ENCODE assay signal across 9 cellular contexts in the genomic region with DNA sequence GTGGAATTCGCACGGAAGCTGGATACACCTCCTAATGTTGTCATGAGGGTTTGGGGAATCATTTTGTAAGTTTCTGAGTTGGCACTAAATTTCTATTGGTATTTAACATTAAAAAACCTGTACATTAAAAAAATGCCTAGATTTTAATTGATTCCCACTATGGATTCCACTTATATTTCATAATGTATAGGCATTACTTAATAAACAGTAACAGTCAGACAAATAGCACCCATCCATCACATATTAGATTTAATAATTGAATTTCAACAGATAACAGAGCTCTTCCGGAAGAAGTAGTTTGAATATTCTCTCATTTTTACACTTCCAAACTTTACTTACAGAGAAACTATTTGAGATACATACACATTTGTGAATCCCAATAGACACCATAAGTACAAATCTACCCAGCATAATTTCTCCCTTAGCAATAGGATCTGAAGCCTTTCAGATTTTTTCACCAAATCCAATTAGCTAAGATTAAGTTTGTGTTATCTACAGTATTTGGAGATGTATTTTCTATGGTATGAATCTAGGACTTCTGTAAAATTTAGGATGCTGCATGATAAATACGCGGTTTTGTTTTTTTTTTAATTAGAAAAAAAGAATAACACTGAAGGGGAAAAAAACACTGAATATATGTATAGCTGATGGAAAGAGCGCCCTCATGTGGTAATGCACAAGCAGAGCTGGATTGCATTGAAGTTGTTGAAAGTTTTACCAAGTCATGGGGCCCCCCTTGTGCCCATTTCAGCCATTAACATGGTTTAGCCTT. TPM values are rescaled to one million over a fixed set of nuclear protein-coding genes. Genes with fewer than 3 reads are reported as not detected.
DNase-seq lines count a peak whose midpoint lies in the region; ATAC-seq, FAIRE-seq and TF ChIP-seq lines count a peak whose summit lies in the region.
"Had no signal": no experiment of that assay in that cellular context is flagged by ENCODE, and none has a peak within 500 bp of the region (broad histone marks: within the 10 kb centered on the region; RNA-seq: fewer than 3 reads in every experiment).

No MANE protein-coding gene starts in this region.

- ATAC-seq in HG02759 (IDR thresholded peaks at IDR 0.05; ENCODE audit: unreplicated experiment) (peak; percentile 88), lung (ENCODE audit: insufficient read depth, low FRiP score) (peak; percentile 47), HG02588 (IDR thresholded peaks at IDR 0.05; ENCODE audit: unreplicated experiment) (no peak)
- ATAC-seq: naive thymus-derived CD8-positive, alpha-beta T cell had no signal

- H2AFZ ChIP-seq in astrocyte (ENCODE audit: low read depth, low read length), result no peak overlapping the region

- TF ChIP-seq CTCF in AG04449 (IDR thresholded peaks at IDR 0.05; ENCODE audit: insufficient read depth, low read length, missing control alignments) (peak; percentile 51), GM12865 (IDR thresholded peaks at IDR 0.05; ENCODE audit: insufficient read depth, low read depth, low read length, missing control alignments) (peak; percentile 71), astrocyte (IDR thresholded peaks at IDR 0.05; ENCODE audit: insufficient read depth, low read depth, low read length) (peak; percentile 87), lung (IDR thresholded peaks at IDR 0.05; ENCODE audit: control extremely low read depth, extremely low read depth) (peak; percentile 7)

- H3K4me1 ChIP-seq in astrocyte (ENCODE audit: insufficient read depth, low read length) (no peaks in the 10 kb centered on the region), lung (ENCODE audit: control insufficient read depth in 2 of 2, insufficient read depth in 2 of 2, low read length in 2 of 2) (no peaks in the 10 kb centered on the region)

- H3K36me3 Mint-ChIP-seq in astrocyte (ENCODE audit: low read depth, unreplicated experiment), result no peaks in the 10 kb centered on the region
- H3K36me3 Mint-ChIP-seq: naive thymus-derived CD8-positive, alpha-beta T cell had no signal

- no peak overlapping the region for H3K4me2 ChIP-seq in astrocyte (ENCODE audit: low read length)

- no peaks in the 10 kb centered on the region for H3K27me3 ChIP-seq in astrocyte (ENCODE audit: insufficient read depth, low read length)
- no peaks in the 10 kb centered on the region for H3K27me3 ChIP-seq in lung (ENCODE audit: control insufficient read depth, insufficient read depth)

- CTCF ChIA-PET in AG04449 (lab: Yijun Ruan, JAX), result interaction anchor here (0.6 to 2.7 kb wide), 14 partner anchors 9 to 495 kb away, joined by 3 to 12 read pairs (median 5); a partner anchor contains a TSS

- H3K27ac ChIP-seq in astrocyte (ENCODE audit: low read depth, low read length) (no peak overlapping the region), lung (ENCODE audit: low read depth in 1 of 2, low read length in 1 of 2) (no peak overlapping the region)

- H3K27ac Mint-ChIP-seq in astrocyte (ENCODE audit: unreplicated experiment), result no peak overlapping the region
- H3K27ac Mint-ChIP-seq: naive thymus-derived CD8-positive, alpha-beta T cell had no signal

- no peaks in the 10 kb centered on the region for H4K20me1 ChIP-seq in astrocyte (ENCODE audit: insufficient read depth, low read length)

- H3K79me2 ChIP-seq in astrocyte (ENCODE audit: insufficient read depth, low read length), result no peaks in the 10 kb centered on the region

- POLR2A ChIA-PET in AG04449 (lab: Yijun Ruan, JAX), result no interaction called here

- no peaks in the 10 kb centered on the region for H3K36me3 ChIP-seq in astrocyte (ENCODE audit: insufficient read depth, low read length)
- no peaks in the 10 kb centered on the region for H3K36me3 ChIP-seq in lung (ENCODE audit: control insufficient read depth in 2 of 2, insufficient read depth in 2 of 2, low read length in 2 of 2)

- no peaks in the 10 kb centered on the region for H3K27me3 Mint-ChIP-seq in astrocyte (ENCODE audit: low read depth, unreplicated experiment)

- DNase-seq in AG04449 (ENCODE audit: low read depth, low spot score) (no peak), GM12865 (ENCODE audit: low read depth) (peak; percentile 71), NCI-H1092 (lab: John Stamatoyannopoulos, UW) (peak; percentile 2), astrocyte (ENCODE audit: low read depth) (peak; percentile 1), lung (ENCODE audit: low spot score) (no peak), 8988T (no peak)

- 44 to 54% methylated on average over 6 of the region's 6 CpGs for WGBS in lung, 2 donors

- H3K9me3 ChIP-seq in astrocyte (ENCODE audit: insufficient read depth, low read depth, low read length) (no peaks in the 10 kb centered on the region), lung (ENCODE audit: control insufficient read depth in 2 of 2, insufficient read depth in 1 of 2, low read length in 1 of 2) (no peaks in the 10 kb centered on the region)

- H3K4me1 Mint-ChIP-seq in astrocyte (ENCODE audit: low read depth, unreplicated experiment), result no peaks in the 10 kb centered on the region
- H3K4me1 Mint-ChIP-seq: naive thymus-derived CD8-positive, alpha-beta T cell had no signal

- H3K9me3 Mint-ChIP-seq in astrocyte (ENCODE audit: unreplicated experiment), result no peaks in the 10 kb centered on the region
- H3K9me3 Mint-ChIP-seq: naive thymus-derived CD8-positive, alpha-beta T cell had no signal

- no peak for FAIRE-seq in astrocyte (lab: Jason Lieb, UNC)

- H3K4me3 ChIP-seq in AG04449 (ENCODE audit: low read depth, low read length), result no peak overlapping the region
- H3K4me3 ChIP-seq in GM12865 (ENCODE audit: low read depth, low read length), result no peak overlapping the region
- H3K4me3 ChIP-seq in astrocyte (ENCODE audit: insufficient read depth, low read depth, low read length), result no peak overlapping the region
- H3K4me3 ChIP-seq in lung, result no peak overlapping the region

- H3K9ac ChIP-seq in astrocyte (ENCODE audit: low read length), result no peak overlapping the region

- H3K4me3 Mint-ChIP-seq in astrocyte (ENCODE audit: unreplicated experiment), result no peak overlapping the region
- H3K4me3 Mint-ChIP-seq: naive thymus-derived CD8-positive, alpha-beta T cell had no signal

RNA-seq across cellular contexts. Expression of a gene that starts 12.2 kb away (rescaled TPM):
- total RNA-seq in astrocyte, result not detected in 2 replicates
- 1 to 10 TPM; 2.4 to 8.8 TPM for total RNA-seq in lung
- polyA plus RNA-seq in lung, result 1 to 10 TPM; 1.6 to 3.2 TPM
- total RNA-seq: naive thymus-derived CD8-positive, alpha-beta T cell had no signal
- polyA plus RNA-seq: naive thymus-derived CD8-positive, alpha-beta T cell had no signal

RNA-seq across cellular contexts. Expression of a gene that starts 29.3 kb away (rescaled TPM):
- total RNA-seq in astrocyte (not detected in 2 replicates), lung (not detected)
- polyA plus RNA-seq in lung, result not detected
- total RNA-seq: naive thymus-derived CD8-positive, alpha-beta T cell had no signal
- polyA plus RNA-seq: naive thymus-derived CD8-positive, alpha-beta T cell had no signal

RNA-seq across cellular contexts. Expression of a gene that starts 42.6 kb away (rescaled TPM):
- total RNA-seq in astrocyte (not detected in 2 replicates), lung (1 to 10 TPM in 1 of 2 donors, not detected in 1; 6.0 TPM)
- under 1 TPM in 1 of 2 donors, not detected in 1; 0.87 TPM for polyA plus RNA-seq in lung
- total RNA-seq: naive thymus-derived CD8-positive, alpha-beta T cell had no signal
- polyA plus RNA-seq: naive thymus-derived CD8-positive, alpha-beta T cell had no signal

RNA-seq across cellular contexts. Expression of a gene that starts 59.0 kb away (rescaled TPM):
- not detected in 2 replicates for total RNA-seq in astrocyte
- total RNA-seq in lung, result not detected
- not detected for polyA plus RNA-seq in lung
- total RNA-seq: naive thymus-derived CD8-positive, alpha-beta T cell had no signal
- polyA plus RNA-seq: naive thymus-derived CD8-positive, alpha-beta T cell had no signal

Comparison
In these comparisons a context has a peak if more than half of its experiments do, and no peak if none do; other contexts are left out.
1. DNase-seq: peak in GM12865 (single experiment), NCI-H1092 (single experiment) and astrocyte (single experiment); none in AG04449 (single experiment), lung (single experiment) and 8988T (single experiment).
2. CTCF ChIP-seq: peak in every context shown above with its lines; median percentile 87 in astrocyte; 71 in GM12865; 51 in AG04449; 7 in lung.